ENCODE assay signal across 8 cellular contexts in the genomic region with DNA sequence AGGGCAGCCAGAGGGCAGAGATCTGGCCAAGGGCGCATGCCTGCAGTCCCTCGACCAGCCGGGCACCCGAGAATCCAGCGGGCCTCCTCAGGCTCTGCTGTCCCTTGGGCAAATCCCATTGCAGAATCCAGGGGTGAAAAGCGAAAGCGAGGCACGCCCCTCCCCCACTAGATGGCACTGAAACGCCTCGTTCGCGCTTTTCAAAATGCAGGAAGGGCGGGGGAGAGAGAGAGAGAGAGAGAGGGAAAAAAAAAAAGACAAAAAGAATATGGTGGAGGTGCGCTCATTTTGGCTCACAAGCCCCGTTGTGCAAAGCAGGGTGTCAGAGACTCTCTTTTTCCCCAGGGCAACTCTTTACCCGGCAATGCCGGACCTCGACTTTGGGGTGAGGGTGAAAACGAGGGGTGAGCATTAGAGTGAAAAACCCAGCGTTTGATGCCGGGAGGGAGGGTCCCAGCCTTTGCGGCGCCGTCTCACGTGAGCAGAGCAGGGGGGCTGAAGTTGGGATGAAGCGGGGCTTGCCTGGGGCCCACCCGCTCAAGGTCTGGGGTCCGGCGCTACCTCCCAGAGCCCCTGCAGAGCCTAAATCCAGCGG. TPM values are rescaled to one million over a fixed set of nuclear protein-coding genes. Genes with fewer than 3 reads are reported as not detected.
DNase-seq lines count a peak whose midpoint lies in the region; ATAC-seq and TF ChIP-seq lines count a peak whose summit lies in the region.

No MANE protein-coding gene starts in this region.

- H3K4me1 Mint-ChIP-seq in naive B cell, result peaks cover 16 to 29% (median 28%) of the 10 kb centered on the region in 3 donors

- peaks cover 19 to 45% (median 24%) of the 10 kb centered on the region in 3 donors for H3K4me1 ChIP-seq in esophagus squamous epithelium
- peaks cover 0 to 14% of the 10 kb centered on the region in 2 donors for H3K4me1 ChIP-seq in thyroid gland

- H3K4me3 ChIP-seq in GM12875 (ENCODE audit: low read depth, low read length) (no peak overlapping the region), esophagus squamous epithelium (peak overlapping the region; percentile 47 to 73 (median 56)), thyroid gland (replicated peaks in 1 of 3) (peak overlapping the region in 2 of 3 donors; percentile 66 to 67)

- WGBS in esophagus squamous epithelium, 2 donors, result 0 to 2% methylated on average over 11 to 24 of the region's 30 CpGs
- 1 to 3% methylated on average over 30 of the region's 30 CpGs for WGBS in thyroid gland, 2 donors

- no peak for TF ChIP-seq POLR2A in esophagus squamous epithelium (IDR thresholded peaks at IDR 0.05)
- TF ChIP-seq POLR2A in thyroid gland (IDR thresholded peaks at IDR 0.05), result no peak

- DNase-seq in NCI-H2196 (lab: John Stamatoyannopoulos, UW; ENCODE audit: unreplicated experiment) (peak; percentile 85), esophagus squamous epithelium (lab: John Stamatoyannopoulos, UW) (no peak), naive B cell (no peak), thyroid gland (peak; percentile 80 to 81), OCI-M2 (lab: John Stamatoyannopoulos, UW; ENCODE audit: unreplicated experiment) (no peak)
- peak; percentile 63 for DNase-seq in activated CD8-positive, alpha-beta memory T cell treated with anti-CD3 and anti-CD28 coated beads for 24 hours

- H3K27ac ChIP-seq in esophagus squamous epithelium (peak overlapping the region in 1 of 4 donors; percentile 71), thyroid gland (peak overlapping the region in 2 of 3 donors; percentile 47 to 85)

- peaks cover 31 to 63% (median 49%) of the 10 kb centered on the region in 3 donors for H3K27me3 Mint-ChIP-seq in naive B cell

- ATAC-seq in naive B cell (ENCODE audit: low read depth in 2 of 2), result no peak
- ATAC-seq in HG03457 (IDR thresholded peaks at IDR 0.05; ENCODE audit: unreplicated experiment), result no peak

- H3K36me3 ChIP-seq in esophagus squamous epithelium, result no peaks in the 10 kb centered on the region
- no peaks in the 10 kb centered on the region for H3K36me3 ChIP-seq in thyroid gland

- TF ChIP-seq CTCF in GM12875 (IDR thresholded peaks at IDR 0.05; ENCODE audit: borderline replicate concordance, insufficient read depth, low read depth, low read length) (peak; percentile 25; the same call in 1 of the 2 replicates), esophagus squamous epithelium (IDR thresholded peaks at IDR 0.05) (peak in 4 of 6 experiments; percentile 7 to 19 (median 13)), thyroid gland (IDR thresholded peaks at IDR 0.05) (peak in 3 of 6 experiments; percentile 39 to 65 (median 41))

- H3K27me3 ChIP-seq in esophagus squamous epithelium, result peaks cover 0 to 62% (median 0%) of the 10 kb centered on the region in 4 donors
- H3K27me3 ChIP-seq in thyroid gland, result no peaks in the 10 kb centered on the region

- H3K4me3 Mint-ChIP-seq in naive B cell, result peak overlapping the region; percentile 16 to 86 (median 81)

- H3K9me3 Mint-ChIP-seq in naive B cell, result peaks cover 0 to 10% (median 2%) of the 10 kb centered on the region in 7 donors

- intact Hi-C loops in esophagus squamous epithelium (cut with DNase I), result loop anchor here (10.0 kb wide), 1 partner anchor 463 kb away; no protein-coding TSS in a partner anchor
- intact Hi-C loops in thyroid gland (cut with DNase I), result loop anchor here (10.0 kb wide), 1 partner anchor 153 kb away; no protein-coding TSS in a partner anchor

- peaks cover 4 to 19% of the 10 kb centered on the region in 2 donors for H3K36me3 Mint-ChIP-seq in naive B cell

- H3K9me3 ChIP-seq in esophagus squamous epithelium, result no peaks in the 10 kb centered on the region
- no peaks in the 10 kb centered on the region for H3K9me3 ChIP-seq in thyroid gland

- H3K27ac Mint-ChIP-seq in naive B cell, result peak overlapping the region in 1 of 6 donors; percentile 91

RNA-seq across cellular contexts. Expression of gene TMEM178B, which starts 2.5 kb away (rescaled TPM):
- 1 to 10 TPM in 3 of 4 donors, under 1 TPM in 1; 0.95 to 1.7 (median 1.2) TPM for total RNA-seq in esophagus squamous epithelium
- polyA plus RNA-seq in naive B cell (ENCODE audit: low read depth in 6 of 6), result not detected
- total RNA-seq in thyroid gland, result 10 to 100 TPM in 3 of 4 donors, 1 to 10 TPM in 1; 7.7 to 49.9 (median 25.9) TPM

RNA-seq across cellular contexts. Expression of gene MRPS33, which starts 56.6 kb away (rescaled TPM):
- total RNA-seq in esophagus squamous epithelium (10 to 100 TPM; 12.7 to 25.2 (median 16.1) TPM), thyroid gland (10 to 100 TPM; 22.2 to 39.4 (median 28.5) TPM)
- polyA plus RNA-seq in naive B cell (ENCODE audit: low read depth in 6 of 6), result 10 to 100 TPM; 39.2 to 69.1 (median 50.1) TPM

Comparison
In these comparisons a context has a peak if more than half of its experiments do, and no peak if none do; other contexts are left out.
1. DNase-seq: peak in NCI-H2196 (single experiment), activated CD8-positive, alpha-beta memory T cell treated with anti-CD3 and anti-CD28 coated beads for 24 hours (single experiment) and thyroid gland (2 of 2); none in esophagus squamous epithelium (single experiment), naive B cell (single experiment) and OCI-M2 (single experiment).